In the genomic region with DNA sequence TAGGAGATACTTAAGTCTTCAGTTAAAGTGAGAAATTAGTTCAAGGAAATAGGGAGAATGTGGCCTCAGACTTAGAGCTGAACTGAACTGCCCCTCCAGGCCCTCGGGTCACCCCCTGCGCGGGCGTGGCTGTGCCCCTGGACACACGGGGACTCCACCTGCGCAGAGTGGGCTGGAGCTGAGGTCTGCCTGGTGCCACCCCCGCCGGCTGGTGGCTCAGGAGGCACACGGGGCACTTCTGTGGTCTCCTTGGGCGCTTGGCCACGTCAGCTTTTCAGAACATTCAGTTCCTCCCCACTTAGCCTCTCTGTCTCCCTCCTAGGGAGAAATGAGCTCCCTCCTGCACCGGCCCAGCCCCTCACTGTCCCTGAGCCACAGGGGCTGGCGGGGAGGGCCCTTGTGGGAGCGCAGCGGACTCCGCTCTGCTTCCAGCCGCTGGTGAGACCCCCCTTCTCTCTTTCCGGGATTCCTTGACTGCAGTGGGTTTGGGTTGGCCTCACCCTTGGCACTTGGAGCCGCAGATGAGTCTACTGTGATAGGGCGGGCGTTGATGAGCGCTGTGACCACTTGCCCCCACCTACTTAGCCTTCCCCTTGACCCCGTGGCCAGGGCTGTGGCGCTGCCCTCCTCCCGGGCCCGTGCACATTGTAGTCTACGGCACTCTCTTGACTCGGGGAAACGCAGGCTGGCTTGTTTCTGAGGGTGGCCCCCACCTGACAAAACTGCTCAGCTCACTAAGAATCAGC, we compare ENCODE assay signal across 1 cellular context.
TF ChIP-seq lines count a peak whose summit lies in the region.

No MANE protein-coding gene starts in this region.

TF ChIP-seq in HepG2, 621 proteins besides CTCF, POLR2A, EP300 and RAD21:
- no peak for TF ChIP-seq MTERF4 (CRISPR knock-in tag; IDR thresholded peaks at IDR 0.05)
- TF ChIP-seq, protein P1, sequence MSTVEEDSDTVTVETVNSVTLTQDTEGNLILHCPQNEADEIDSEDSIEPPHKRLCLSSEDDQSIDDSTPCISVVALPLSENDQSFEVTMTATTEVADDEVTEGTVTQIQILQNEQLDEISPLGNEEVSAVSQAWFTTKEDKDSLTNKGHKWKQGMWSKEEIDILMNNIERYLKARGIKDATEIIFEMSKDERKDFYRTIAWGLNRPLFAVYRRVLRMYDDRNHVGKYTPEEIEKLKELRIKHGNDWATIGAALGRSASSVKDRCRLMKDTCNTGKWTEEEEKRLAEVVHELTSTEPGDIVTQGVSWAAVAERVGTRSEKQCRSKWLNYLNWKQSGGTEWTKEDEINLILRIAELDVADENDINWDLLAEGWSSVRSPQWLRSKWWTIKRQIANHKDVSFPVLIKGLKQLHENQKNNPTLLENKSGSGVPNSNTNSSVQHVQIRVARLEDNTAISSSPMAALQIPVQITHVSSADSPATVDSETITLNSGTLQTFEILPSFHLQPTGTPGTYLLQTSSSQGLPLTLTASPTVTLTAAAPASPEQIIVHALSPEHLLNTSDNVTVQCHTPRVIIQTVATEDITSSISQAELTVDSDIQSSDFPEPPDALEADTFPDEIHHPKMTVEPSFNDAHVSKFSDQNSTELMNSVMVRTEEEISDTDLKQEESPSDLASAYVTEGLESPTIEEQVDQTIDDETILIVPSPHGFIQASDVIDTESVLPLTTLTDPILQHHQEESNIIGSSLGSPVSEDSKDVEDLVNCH (CRISPR knock-in tag; IDR thresholded peaks at IDR 0.05): no peak
- no peak for TF ChIP-seq ZNF605 (CRISPR knock-in tag; IDR thresholded peaks at IDR 0.05)
- no peak for TF ChIP-seq KLF12 (CRISPR knock-in tag; IDR thresholded peaks at IDR 0.05; ENCODE audit: borderline replicate concordance)
- no peak for TF ChIP-seq ZFX (CRISPR knock-in tag; IDR thresholded peaks at IDR 0.05; ENCODE audit: low read depth)
- TF ChIP-seq ZNF614 (CRISPR knock-in tag; IDR thresholded peaks at IDR 0.05; ENCODE audit: borderline replicate concordance): no peak
- no peak for TF ChIP-seq HNF4G (IDR thresholded peaks at IDR 0.05; ENCODE audit: borderline replicate concordance, low read depth, low read length)
- no peak for TF ChIP-seq HNF4G (CRISPR knock-in tag; IDR thresholded peaks at IDR 0.05; ENCODE audit: borderline replicate concordance, low read depth)
- TF ChIP-seq ZFP90 (CRISPR knock-in tag; IDR thresholded peaks at IDR 0.05; ENCODE audit: borderline replicate concordance): no peak
- no peak for TF ChIP-seq HCFC1 (IDR thresholded peaks at IDR 0.05; ENCODE audit: low read depth, low read length)
- TF ChIP-seq ZNF710 (CRISPR knock-in tag; IDR thresholded peaks at IDR 0.05; ENCODE audit: borderline replicate concordance): no peak
- no peak for TF ChIP-seq ZNF589 (CRISPR knock-in tag; conservative IDR thresholded peaks at IDR 0.05)
- TF ChIP-seq ZGPAT (CRISPR knock-in tag; IDR thresholded peaks at IDR 0.05): no peak
- no peak for TF ChIP-seq FIP1L1 (IDR thresholded peaks at IDR 0.05; ENCODE audit: borderline replicate concordance, insufficient read depth, low read depth, low read length)
- no peak for TF ChIP-seq HNF4A (CRISPR knock-in tag; IDR thresholded peaks at IDR 0.05)
- TF ChIP-seq ELF1 (CRISPR knock-in tag; IDR thresholded peaks at IDR 0.05): no peak
- no peak for TF ChIP-seq ZMYM2 (CRISPR knock-in tag; IDR thresholded peaks at IDR 0.05)
- TF ChIP-seq HMGXB3 (CRISPR knock-in tag; IDR thresholded peaks at IDR 0.05; ENCODE audit: borderline replicate concordance): no peak
- TF ChIP-seq RXRA (CRISPR knock-in tag; IDR thresholded peaks at IDR 0.05): no peak
- TF ChIP-seq ZNF354B (CRISPR knock-in tag; IDR thresholded peaks at IDR 0.05): no peak
